ENCODE assay signal across 2 cellular contexts in the genomic region with DNA sequence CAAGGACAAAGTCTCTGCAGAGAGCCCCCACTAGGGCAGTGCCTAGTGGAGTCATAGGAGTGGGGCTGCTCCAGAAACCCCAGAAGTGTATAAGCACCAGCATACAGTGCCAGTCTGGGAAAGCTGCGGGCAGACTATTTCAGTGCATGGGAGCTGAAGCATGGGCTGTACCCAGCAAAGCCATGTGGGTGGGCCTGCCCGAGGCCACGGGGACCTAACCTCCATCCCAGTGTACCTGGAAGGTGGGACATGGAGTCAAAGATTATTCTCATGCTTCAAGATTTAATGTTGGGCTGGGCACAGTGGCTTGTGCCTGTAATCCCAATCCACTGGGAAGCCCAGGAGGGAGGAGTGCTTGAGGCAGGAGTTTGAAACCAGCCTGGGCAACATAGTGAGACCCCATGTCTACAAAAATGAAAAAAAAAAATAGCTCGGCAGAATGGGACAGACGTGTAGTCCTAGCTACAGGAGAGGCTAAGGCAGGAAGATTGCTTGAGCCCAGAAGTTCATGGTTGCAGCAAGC.
A peak's percentile ranks its signal among the peaks of the same experiment; 100 is the strongest.
TF ChIP-seq lines count a peak whose summit lies in the region.

No MANE protein-coding gene starts in this region.

TF ChIP-seq in WTC11, 78 proteins besides CTCF, POLR2A, EP300 and RAD21:
- TF ChIP-seq ZNF121 (CRISPR knock-in tag; IDR thresholded peaks at IDR 0.05) (peak; percentile 62), ZNF263 (CRISPR knock-in tag; IDR thresholded peaks at IDR 0.05; ENCODE audit: low read depth) (no peak)

TF ChIP-seq in H1, 55 proteins besides CTCF, POLR2A, EP300 and RAD21:
- TF ChIP-seq JUN (IDR thresholded peaks at IDR 0.05; ENCODE audit: low read depth, low read length) (no peak), BRCA1 (IDR thresholded peaks at IDR 0.05; ENCODE audit: low read depth, low read length) (no peak), KDM1A (IDR thresholded peaks at IDR 0.05; ENCODE audit: borderline replicate concordance, low read length) (no peak), YY1 (IDR thresholded peaks at IDR 0.05; ENCODE audit: low read depth, low read length) (no peak), PHF8 (conservative IDR thresholded peaks at IDR 0.05; ENCODE audit: low read depth, low read length) (no peak), SIRT6 (IDR thresholded peaks at IDR 0.05; ENCODE audit: low read length) (no peak), RFX5 (IDR thresholded peaks at IDR 0.05; ENCODE audit: borderline replicate concordance, low read depth, low read length) (no peak), SP1 (IDR thresholded peaks at IDR 0.05; ENCODE audit: low read depth, low read length) (no peak), ZNF274 (IDR thresholded peaks at IDR 0.05; ENCODE audit: borderline replicate concordance, extremely low read depth, low read length) (no peak), CHD2 (IDR thresholded peaks at IDR 0.05; ENCODE audit: low read length) (no peak), RXRA (IDR thresholded peaks at IDR 0.05; ENCODE audit: insufficient read depth, low read depth, low read length) (no peak), CHD1 (IDR thresholded peaks at IDR 0.05; ENCODE audit: low read depth, low read length) (no peak), HDAC2 (IDR thresholded peaks at IDR 0.05; ENCODE audit: borderline replicate concordance in 1 of 2, low read depth in 2 of 2, low read length in 2 of 2) (no peak)
- TF ChIP-seq, protein P1, sequence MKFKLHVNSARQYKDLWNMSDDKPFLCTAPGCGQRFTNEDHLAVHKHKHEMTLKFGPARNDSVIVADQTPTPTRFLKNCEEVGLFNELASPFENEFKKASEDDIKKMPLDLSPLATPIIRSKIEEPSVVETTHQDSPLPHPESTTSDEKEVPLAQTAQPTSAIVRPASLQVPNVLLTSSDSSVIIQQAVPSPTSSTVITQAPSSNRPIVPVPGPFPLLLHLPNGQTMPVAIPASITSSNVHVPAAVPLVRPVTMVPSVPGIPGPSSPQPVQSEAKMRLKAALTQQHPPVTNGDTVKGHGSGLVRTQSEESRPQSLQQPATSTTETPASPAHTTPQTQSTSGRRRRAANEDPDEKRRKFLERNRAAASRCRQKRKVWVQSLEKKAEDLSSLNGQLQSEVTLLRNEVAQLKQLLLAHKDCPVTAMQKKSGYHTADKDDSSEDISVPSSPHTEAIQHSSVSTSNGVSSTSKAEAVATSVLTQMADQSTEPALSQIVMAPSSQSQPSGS (IDR thresholded peaks at IDR 0.05; ENCODE audit: low read length) = no peak
- TF ChIP-seq, protein P2, sequence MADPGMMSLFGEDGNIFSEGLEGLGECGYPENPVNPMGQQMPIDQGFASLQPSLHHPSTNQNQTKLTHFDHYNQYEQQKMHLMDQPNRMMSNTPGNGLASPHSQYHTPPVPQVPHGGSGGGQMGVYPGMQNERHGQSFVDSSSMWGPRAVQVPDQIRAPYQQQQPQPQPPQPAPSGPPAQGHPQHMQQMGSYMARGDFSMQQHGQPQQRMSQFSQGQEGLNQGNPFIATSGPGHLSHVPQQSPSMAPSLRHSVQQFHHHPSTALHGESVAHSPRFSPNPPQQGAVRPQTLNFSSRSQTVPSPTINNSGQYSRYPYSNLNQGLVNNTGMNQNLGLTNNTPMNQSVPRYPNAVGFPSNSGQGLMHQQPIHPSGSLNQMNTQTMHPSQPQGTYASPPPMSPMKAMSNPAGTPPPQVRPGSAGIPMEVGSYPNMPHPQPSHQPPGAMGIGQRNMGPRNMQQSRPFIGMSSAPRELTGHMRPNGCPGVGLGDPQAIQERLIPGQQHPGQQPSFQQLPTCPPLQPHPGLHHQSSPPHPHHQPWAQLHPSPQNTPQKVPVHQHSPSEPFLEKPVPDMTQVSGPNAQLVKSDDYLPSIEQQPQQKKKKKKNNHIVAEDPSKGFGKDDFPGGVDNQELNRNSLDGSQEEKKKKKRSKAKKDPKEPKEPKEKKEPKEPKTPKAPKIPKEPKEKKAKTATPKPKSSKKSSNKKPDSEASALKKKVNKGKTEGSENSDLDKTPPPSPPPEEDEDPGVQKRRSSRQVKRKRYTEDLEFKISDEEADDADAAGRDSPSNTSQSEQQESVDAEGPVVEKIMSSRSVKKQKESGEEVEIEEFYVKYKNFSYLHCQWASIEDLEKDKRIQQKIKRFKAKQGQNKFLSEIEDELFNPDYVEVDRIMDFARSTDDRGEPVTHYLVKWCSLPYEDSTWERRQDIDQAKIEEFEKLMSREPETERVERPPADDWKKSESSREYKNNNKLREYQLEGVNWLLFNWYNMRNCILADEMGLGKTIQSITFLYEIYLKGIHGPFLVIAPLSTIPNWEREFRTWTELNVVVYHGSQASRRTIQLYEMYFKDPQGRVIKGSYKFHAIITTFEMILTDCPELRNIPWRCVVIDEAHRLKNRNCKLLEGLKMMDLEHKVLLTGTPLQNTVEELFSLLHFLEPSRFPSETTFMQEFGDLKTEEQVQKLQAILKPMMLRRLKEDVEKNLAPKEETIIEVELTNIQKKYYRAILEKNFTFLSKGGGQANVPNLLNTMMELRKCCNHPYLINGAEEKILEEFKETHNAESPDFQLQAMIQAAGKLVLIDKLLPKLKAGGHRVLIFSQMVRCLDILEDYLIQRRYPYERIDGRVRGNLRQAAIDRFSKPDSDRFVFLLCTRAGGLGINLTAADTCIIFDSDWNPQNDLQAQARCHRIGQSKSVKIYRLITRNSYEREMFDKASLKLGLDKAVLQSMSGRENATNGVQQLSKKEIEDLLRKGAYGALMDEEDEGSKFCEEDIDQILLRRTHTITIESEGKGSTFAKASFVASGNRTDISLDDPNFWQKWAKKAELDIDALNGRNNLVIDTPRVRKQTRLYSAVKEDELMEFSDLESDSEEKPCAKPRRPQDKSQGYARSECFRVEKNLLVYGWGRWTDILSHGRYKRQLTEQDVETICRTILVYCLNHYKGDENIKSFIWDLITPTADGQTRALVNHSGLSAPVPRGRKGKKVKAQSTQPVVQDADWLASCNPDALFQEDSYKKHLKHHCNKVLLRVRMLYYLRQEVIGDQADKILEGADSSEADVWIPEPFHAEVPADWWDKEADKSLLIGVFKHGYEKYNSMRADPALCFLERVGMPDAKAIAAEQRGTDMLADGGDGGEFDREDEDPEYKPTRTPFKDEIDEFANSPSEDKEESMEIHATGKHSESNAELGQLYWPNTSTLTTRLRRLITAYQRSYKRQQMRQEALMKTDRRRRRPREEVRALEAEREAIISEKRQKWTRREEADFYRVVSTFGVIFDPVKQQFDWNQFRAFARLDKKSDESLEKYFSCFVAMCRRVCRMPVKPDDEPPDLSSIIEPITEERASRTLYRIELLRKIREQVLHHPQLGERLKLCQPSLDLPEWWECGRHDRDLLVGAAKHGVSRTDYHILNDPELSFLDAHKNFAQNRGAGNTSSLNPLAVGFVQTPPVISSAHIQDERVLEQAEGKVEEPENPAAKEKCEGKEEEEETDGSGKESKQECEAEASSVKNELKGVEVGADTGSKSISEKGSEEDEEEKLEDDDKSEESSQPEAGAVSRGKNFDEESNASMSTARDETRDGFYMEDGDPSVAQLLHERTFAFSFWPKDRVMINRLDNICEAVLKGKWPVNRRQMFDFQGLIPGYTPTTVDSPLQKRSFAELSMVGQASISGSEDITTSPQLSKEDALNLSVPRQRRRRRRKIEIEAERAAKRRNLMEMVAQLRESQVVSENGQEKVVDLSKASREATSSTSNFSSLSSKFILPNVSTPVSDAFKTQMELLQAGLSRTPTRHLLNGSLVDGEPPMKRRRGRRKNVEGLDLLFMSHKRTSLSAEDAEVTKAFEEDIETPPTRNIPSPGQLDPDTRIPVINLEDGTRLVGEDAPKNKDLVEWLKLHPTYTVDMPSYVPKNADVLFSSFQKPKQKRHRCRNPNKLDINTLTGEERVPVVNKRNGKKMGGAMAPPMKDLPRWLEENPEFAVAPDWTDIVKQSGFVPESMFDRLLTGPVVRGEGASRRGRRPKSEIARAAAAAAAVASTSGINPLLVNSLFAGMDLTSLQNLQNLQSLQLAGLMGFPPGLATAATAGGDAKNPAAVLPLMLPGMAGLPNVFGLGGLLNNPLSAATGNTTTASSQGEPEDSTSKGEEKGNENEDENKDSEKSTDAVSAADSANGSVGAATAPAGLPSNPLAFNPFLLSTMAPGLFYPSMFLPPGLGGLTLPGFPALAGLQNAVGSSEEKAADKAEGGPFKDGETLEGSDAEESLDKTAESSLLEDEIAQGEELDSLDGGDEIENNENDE (IDR thresholded peaks at IDR 0.05; ENCODE audit: insufficient replicate concordance, low read length) = no peak
